ENCODE assay signal across 8 cellular contexts in genomic region chr7:73557108-73557396, GRCh38. TPM values are rescaled to one million over a fixed set of nuclear protein-coding genes. Genes with fewer than 3 reads are reported as not detected.
A peak's percentile ranks its signal among the peaks of the same experiment; 100 is the strongest.
DNase-seq lines count a peak whose midpoint lies in the region; ATAC-seq lines count a peak whose summit lies in the region.

No MANE protein-coding gene starts in this region.

- ATAC-seq in GM21515 (IDR thresholded peaks at IDR 0.05; ENCODE audit: unreplicated experiment), result peak; percentile 83

- no peaks in the 10 kb centered on the region for H3K9me3 ChIP-seq in HUES64 (ENCODE audit: insufficient read depth, low read depth, low read length)
- no peaks in the 10 kb centered on the region for H3K9me3 ChIP-seq in NT2/D1 (ENCODE audit: insufficient read depth, low read length)

- peak overlapping the region; percentile 100 for H3K27ac ChIP-seq in HUES64 (ENCODE audit: low read depth, low read length)

- H3K27me3 ChIP-seq in HUES64 (ENCODE audit: insufficient read depth, low read length) (peaks cover 8% of the 10 kb centered on the region), NT2/D1 (ENCODE audit: insufficient read depth, insufficient read length) (no peaks in the 10 kb centered on the region)

- H3K4me3 ChIP-seq in HUES64 (ENCODE audit: low read length) (peak overlapping the region; percentile 75), NT2/D1 (ENCODE audit: insufficient read length, low read depth) (peak overlapping the region; percentile 44)

- WGBS in HUES64, result under 1% methylated on average over 36 of the region's 36 CpGs

- peak; percentile 97 for DNase-seq in Caki2 (ENCODE audit: low read depth)
- peak; percentile 88 for DNase-seq in NT2/D1 (ENCODE audit: low read depth, low spot score)
- peak; percentile 87 for DNase-seq in activated T-cell treated with anti-CD3 and anti-CD28 coated beads for 24 hours (ENCODE audit: low read depth)
- peak; percentile 93 for DNase-seq in epidermal melanocyte (ENCODE audit: insufficient read length, low spot score)
- peak; percentile 90 for DNase-seq in midbrain (lab: John Stamatoyannopoulos, UW)
- DNase-seq in stimulated activated CD8-positive, alpha-beta memory T cell treated with anti-CD3 and anti-CD28 coated beads, Interleukin-15, amount 100 ng/mL, for 48 hours (ENCODE audit: low read depth in 2 of 2), result peak; percentile 94 to 96

- H3K36me3 ChIP-seq in HUES64 (ENCODE audit: insufficient read depth, low read length) (peaks cover 15% of the 10 kb centered on the region), NT2/D1 (ENCODE audit: insufficient read depth, insufficient read length, low read length) (peaks cover 12% of the 10 kb centered on the region)

- H3K4me1 ChIP-seq in HUES64 (ENCODE audit: insufficient read depth, low read length) (no peaks in the 10 kb centered on the region), NT2/D1 (ENCODE audit: insufficient read depth, insufficient read length) (peaks cover 4% of the 10 kb centered on the region)

- in situ Hi-C loops in Caki2 (cut with HindIII; ENCODE audit: low pct_unique_long_range_greater_than_20kb, low sequenced_read_pairs), result no loop called here

- H3K9ac ChIP-seq in HUES64 (ENCODE audit: low read depth, low read length) (peak overlapping the region; percentile 99), NT2/D1 (ENCODE audit: insufficient read length, low read depth) (peak overlapping the region; percentile 85)

RNA-seq across cellular contexts. Expression of gene BCL7B, which starts 0.4 kb away (rescaled TPM):
- total RNA-seq in Caki2 (2014; rRNA removed; shearing (Covaris generic); ENCODE audit: low replicate concordance), result 53.8 and 61.7 TPM in 2 replicates
- polyA plus RNA-seq in HUES64 (2013, experiment 1 of 2), result 29.9 TPM
- polyA plus RNA-seq in HUES64 (2013, experiment 2 of 2), result 31.2 TPM

RNA-seq across cellular contexts. Expression of gene TBL2, which starts 21.3 kb away (rescaled TPM):
- total RNA-seq in Caki2 (2014; rRNA removed; shearing (Covaris generic); ENCODE audit: low replicate concordance), result 88.6 and 128 TPM in 2 replicates
- 20.1 TPM for polyA plus RNA-seq in HUES64 (2013, experiment 1 of 2)
- 21.9 TPM for polyA plus RNA-seq in HUES64 (2013, experiment 2 of 2)

RNA-seq across cellular contexts. Expression of gene BAZ1B, which starts 35.0 kb away (rescaled TPM):
- 50.9 and 54.6 TPM in 2 replicates for total RNA-seq in Caki2 (2014; rRNA removed; shearing (Covaris generic); ENCODE audit: low replicate concordance)
- 55.4 TPM for polyA plus RNA-seq in HUES64 (2013, experiment 1 of 2)
- 51.0 TPM for polyA plus RNA-seq in HUES64 (2013, experiment 2 of 2)

Comparison
In these comparisons a context has a peak if more than half of its experiments do, and no peak if none do; other contexts are left out.
1. Peak in every context shown above with its lines: DNase-seq, ATAC-seq, H3K4me3 ChIP-seq and H3K27ac ChIP-seq.